Comparison of ENCODE assay signal across 9 cellular contexts in the genomic region with DNA sequence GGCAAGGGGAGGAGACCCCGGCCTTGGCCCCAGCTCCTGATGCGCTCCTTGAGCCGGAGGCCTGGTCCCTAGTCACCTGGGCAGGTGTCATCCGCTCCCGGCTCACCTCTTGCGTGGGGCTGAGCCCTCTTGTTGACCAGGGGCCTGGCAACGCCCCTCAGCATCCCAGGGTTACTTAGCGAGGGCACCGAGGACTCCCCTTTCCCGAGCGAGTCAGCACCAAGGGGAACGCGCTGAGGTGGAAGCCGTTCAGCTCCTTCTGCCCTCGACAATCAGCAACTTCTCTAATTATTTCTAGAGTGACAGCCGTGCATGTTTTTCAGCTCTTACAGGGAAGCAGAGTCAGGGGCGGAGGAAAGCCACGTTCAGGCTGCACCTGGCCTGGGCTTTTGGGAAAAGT. TPM values are rescaled to one million over a fixed set of nuclear protein-coding genes. Genes with fewer than 3 reads are reported as not detected.
A peak's percentile ranks its signal among the peaks of the same experiment; 100 is the strongest.
DNase-seq lines count a peak whose midpoint lies in the region; ATAC-seq, FAIRE-seq and TF ChIP-seq lines count a peak whose summit lies in the region.
"Had no signal": no experiment of that assay in that cellular context is flagged by ENCODE, and none has a peak within 500 bp of the region (broad histone marks: within the 10 kb centered on the region; RNA-seq: fewer than 3 reads in every experiment).

No MANE protein-coding gene starts in this region.

- peak overlapping the region; percentile 85 for H3K4me3 ChIP-seq in left ventricle myocardium inferior
- H3K4me3 ChIP-seq in aorta (ENCODE audit: low read length in 2 of 2) = peak overlapping the region; percentile 39 to 69

- DNase-seq in left ventricle myocardium inferior = no peak
- no peak for DNase-seq in Right ventricle myocardium superior
- DNase-seq in astrocyte of the hippocampus (ENCODE audit: low read depth, low spot score) = peak; percentile 25
- DNase-seq in memory B cell (ENCODE audit: low spot score in 2 of 2) = no peak
- peak in 1 of 2 donors; percentile 79 for DNase-seq in aorta
- no peak for DNase-seq in urothelium cell line (ENCODE audit: low spot score)
- no peak for DNase-seq in AG08396 (ENCODE audit: low spot score)
- DNase-seq in AG20443 (ENCODE audit: low spot score) = no peak

- intact Hi-C loops in left ventricle myocardium inferior (cut with micrococcal nuclease) (no loop called here), Right ventricle myocardium superior (cut with DNase I) (loop anchor here (5.0 kb wide), 1 partner anchor 291 kb away; a partner anchor contains a TSS), aorta (cut with DNase I) (loop anchor here (5.0 kb wide), 2 partner anchors 34 to 336 kb away; no protein-coding TSS in a partner anchor)

- no peaks in the 10 kb centered on the region for H3K27me3 ChIP-seq in left ventricle myocardium inferior (ENCODE audit: low read depth)
- H3K27me3 ChIP-seq in aorta (ENCODE audit: control insufficient read depth in 1 of 2, insufficient read depth in 2 of 2, low read length in 1 of 2) = no peaks in the 10 kb centered on the region

- peaks cover 3% of the 10 kb centered on the region for H3K36me3 Mint-ChIP-seq in memory B cell

- ATAC-seq in Right ventricle myocardium superior (ENCODE audit: poor library complexity) (no peak), memory B cell (ENCODE audit: low read depth) (peak; percentile 31), aorta (ENCODE audit: low FRiP score) (peak; percentile 15)

- WGBS in aorta, 2 donors = 12 to 15% methylated on average over 17 to 18 of the region's 18 CpGs

- H3K9me3 ChIP-seq in left ventricle myocardium inferior (replicated peaks) (no peaks in the 10 kb centered on the region), aorta (ENCODE audit: control insufficient read depth, low read length) (no peaks in the 10 kb centered on the region)

- peaks cover 41% of the 10 kb centered on the region for H3K4me1 ChIP-seq in left ventricle myocardium inferior
- H3K4me1 ChIP-seq in aorta (ENCODE audit: control insufficient read depth in 1 of 2, insufficient read depth in 2 of 2, low read length in 2 of 2) = no peaks in the 10 kb centered on the region

- H3K27ac ChIP-seq in left ventricle myocardium inferior (replicated peaks) (peak overlapping the region; percentile 67), aorta (ENCODE audit: low read depth in 1 of 2, low read length in 2 of 2) (peak overlapping the region in 1 of 2 donors; percentile 7)

- FAIRE-seq in urothelium cell line (lab: Jason Lieb, UNC) = no peak
- FAIRE-seq: GM18507 had no signal

- H3K36me3 ChIP-seq in left ventricle myocardium inferior (no peaks in the 10 kb centered on the region), aorta (ENCODE audit: control insufficient read depth in 1 of 2, insufficient read depth in 2 of 2, low read length in 1 of 2) (no peaks in the 10 kb centered on the region)

- peaks cover 18% of the 10 kb centered on the region for H3K4me1 Mint-ChIP-seq in memory B cell

- H3K27me3 Mint-ChIP-seq in memory B cell = peaks cover 33% of the 10 kb centered on the region

- H3K4me3 Mint-ChIP-seq in memory B cell = peak overlapping the region; percentile 84

- no peak for TF ChIP-seq CTCF in left ventricle myocardium inferior (IDR thresholded peaks at IDR 0.05; ENCODE audit: borderline replicate concordance)

- H3K27ac Mint-ChIP-seq in memory B cell = peak overlapping the region; percentile 14

- H3K9me3 Mint-ChIP-seq in memory B cell = peaks cover 3% of the 10 kb centered on the region

RNA-seq across cellular contexts. Expression of a gene that starts 0.5 kb away (rescaled TPM):
- 1.8 TPM for total RNA-seq in left ventricle myocardium inferior
- 1.9 TPM for total RNA-seq in Right ventricle myocardium superior
- 1 to 10 TPM; 5.4 to 8.7 TPM for total RNA-seq in aorta
- polyA plus RNA-seq in aorta = 1 to 10 TPM; 4.4 to 8.1 TPM
